In genomic region chrX:52585892-52586291, GRCh38 we compare ENCODE assay signal across 15 cellular contexts.
DNase-seq lines count a peak whose midpoint lies in the region; ATAC-seq, FAIRE-seq and TF ChIP-seq lines count a peak whose summit lies in the region.
"Had no signal": no experiment of that assay in that cellular context is flagged by ENCODE, and none has a peak within 500 bp of the region (broad histone marks: within the 10 kb centered on the region; RNA-seq: fewer than 3 reads in every experiment).

No MANE protein-coding gene starts in this region.

- H2AK5ac ChIP-seq in mesenchymal stem cell (ENCODE audit: low read length, severe bottlenecking): no peak overlapping the region

- no peak overlapping the region for H2BK12ac ChIP-seq in mesenchymal stem cell (ENCODE audit: low read length in 2 of 2)

- H3K14ac ChIP-seq in mesenchymal stem cell (ENCODE audit: low read length in 2 of 2): no peak overlapping the region

- H3K23ac ChIP-seq in mesenchymal stem cell (ENCODE audit: low read length in 2 of 2): no peak overlapping the region

- H3K9me3 ChIP-seq in HepG2 (ENCODE audit: low read length): no peaks in the 10 kb centered on the region
- H3K9me3 ChIP-seq in right lobe of liver: no peaks in the 10 kb centered on the region
- H3K9me3 ChIP-seq in K562 (replicated peaks; ENCODE audit: control insufficient read depth, insufficient read depth, low read depth, low read length): no peaks in the 10 kb centered on the region
- H3K9me3 ChIP-seq in mesenchymal stem cell (ENCODE audit: control insufficient read depth, low read length): no peaks in the 10 kb centered on the region

- POLR2A ChIA-PET in HepG2 (lab: Yijun Ruan, JAX): no interaction called here
- POLR2A ChIA-PET in K562 (lab: Yijun Ruan, JAX): no interaction called here

- H4K91ac ChIP-seq in mesenchymal stem cell (ENCODE audit: low read length): no peak overlapping the region

- H3K79me2 ChIP-seq in HepG2 (ENCODE audit: insufficient read depth, low read length) (no peaks in the 10 kb centered on the region), K562 (ENCODE audit: control insufficient read depth, insufficient read depth, low read length) (no peaks in the 10 kb centered on the region)

- ATAC-seq in HepG2: no peak
- ATAC-seq in right lobe of liver: no peak
- ATAC-seq in K562: no peak
- ATAC-seq in left colon: peak; percentile 99
- ATAC-seq: HCT116 had no signal

- H3K4me2 ChIP-seq in HepG2 (ENCODE audit: low read depth, low read length) (no peak overlapping the region), K562 (ENCODE audit: insufficient read depth, low read length) (no peak overlapping the region), mesenchymal stem cell (ENCODE audit: low read length, poor library complexity, severe bottlenecking) (no peak overlapping the region)

- TF ChIP-seq RAD21 in HepG2 (CRISPR knock-in tag; IDR thresholded peaks at IDR 0.05) (no peak), K562 (CRISPR knock-in tag; conservative IDR thresholded peaks at IDR 0.05 in 1 of 2, IDR thresholded peaks at IDR 0.05 in 1 of 2) (no peak)

- in situ Hi-C loops in HepG2 (cut with HindIII; ENCODE audit: extremely low pct_ligation_motif_present, low pct_unique_long_range_greater_than_20kb) (no loop called here), K562 (cut with MboI) (no loop called here)

- DNase-seq in HepG2 (ENCODE audit: low spot score) (no peak), right lobe of liver (no peak), K562 (ENCODE audit: extremely low read depth in 1 of 4, low spot score in 3 of 4) (no peak), left colon (no peak), mesenchymal stem cell (no peak), NCI-H2196 treated with DMSO at 0.1 percent for 48 hours (lab: John Stamatoyannopoulos, UW; ENCODE audit: unreplicated experiment) (no peak)
- DNase-seq in effector CD8-positive, alpha-beta T cell (lab: John Stamatoyannopoulos, UW): no peak
- DNase-seq: C1 segment of cervical spinal cord; Calu3; CD4-positive, alpha-beta T cell; DMS 273 treated with DMSO at 0.1 percent for 48 hours had no signal

- 37% methylated on average over 3 of the region's 3 CpGs for WGBS in HepG2 (ENCODE audit: low lambda C conversion rate)
- 43% methylated on average over 3 of the region's 3 CpGs for WGBS in right lobe of liver (ENCODE audit: insufficient coverage, low coverage, low lambda C conversion rate, missing lambda C conversion rate)
- WGBS in K562 (ENCODE audit: insufficient coverage, low coverage, missing lambda C conversion rate): 7% methylated on average over 3 of the region's 3 CpGs
- 100% methylated on average over 1 of the region's 3 CpGs for WGBS in mesenchymal stem cell

- H3K4me3 ChIP-seq in HepG2 (replicated peaks in 1 of 3; ENCODE audit: insufficient read depth in 1 of 3, low read depth in 2 of 3, low read length in 3 of 3) (no peak overlapping the region), right lobe of liver (no peak overlapping the region), K562 (no peak overlapping the region), mesenchymal stem cell (ENCODE audit: insufficient read depth in 1 of 2, low read depth in 1 of 2, low read length in 2 of 2) (no peak overlapping the region)

- TF ChIP-seq EP300 in HepG2 (IDR thresholded peaks at IDR 0.05; ENCODE audit: low read depth in 2 of 2, low read length in 2 of 2) (no peak), HepG2 (CRISPR knock-in tag; IDR thresholded peaks at IDR 0.05; ENCODE audit: borderline replicate concordance) (no peak), K562 (IDR thresholded peaks at IDR 0.05; ENCODE audit: low read length) (no peak)

- no peak overlapping the region for H4K8ac ChIP-seq in mesenchymal stem cell (ENCODE audit: low read length)

- H3K27me3 ChIP-seq in HepG2 (ENCODE audit: control insufficient read depth in 1 of 2, insufficient read depth in 2 of 2, low read length in 2 of 2) (no peaks in the 10 kb centered on the region), right lobe of liver (no peaks in the 10 kb centered on the region), K562 (ENCODE audit: control insufficient read depth in 2 of 2, insufficient read depth in 2 of 2, low read length in 2 of 2) (peaks cover 0 to 7% of the 10 kb centered on the region in 2 experiments; a peak in 2 of 5 replicates), mesenchymal stem cell (ENCODE audit: control insufficient read depth in 1 of 2, insufficient read depth in 1 of 2, low read length in 2 of 2) (peaks cover 0 to 53% of the 10 kb centered on the region in 2 experiments)

- TF ChIP-seq CTCF in HepG2 (CRISPR knock-in tag; IDR thresholded peaks at IDR 0.05) (no peak), right lobe of liver (IDR thresholded peaks at IDR 0.05) (no peak), K562 (IDR thresholded peaks at IDR 0.05 in 2 of 3, conservative IDR thresholded peaks at IDR 0.05 in 1 of 3; ENCODE audit: insufficient read depth in 2 of 3, low read depth in 1 of 3, low read length in 3 of 3) (no peak)

- BruUV-seq in HepG2 (replicated peaks; lab: Mats Ljungman, UMichigan): no TSS peak
- BruUV-seq in K562 (replicated peaks; lab: Mats Ljungman, UMichigan): no TSS peak

- H4K20me1 ChIP-seq in HepG2 (ENCODE audit: insufficient read depth, low read length) (no peaks in the 10 kb centered on the region), K562 (replicated peaks; ENCODE audit: control insufficient read depth, insufficient read depth, low read length) (no peaks in the 10 kb centered on the region)

- intact Hi-C loops in HepG2 (cut with micrococcal nuclease; ENCODE audit: unreplicated experiment) (no loop called here), right lobe of liver (cut with DNase I) (no loop called here), K562 (cut with micrococcal nuclease) (no loop called here), left colon (cut with DNase I, micrococcal nuclease) (no loop called here)

- H3K9ac ChIP-seq in HepG2 (ENCODE audit: insufficient read depth, low read depth, low read length) (no peak overlapping the region), K562 (ENCODE audit: insufficient read depth in 1 of 2, low read depth in 2 of 2, low read length in 2 of 2) (no peak overlapping the region), mesenchymal stem cell (ENCODE audit: low read length) (no peak overlapping the region)

- H3K18ac ChIP-seq in mesenchymal stem cell (ENCODE audit: low read depth in 1 of 2, low read length in 2 of 2): no peak overlapping the region

- TF ChIP-seq POLR2A in HepG2 (IDR thresholded peaks at IDR 0.05; ENCODE audit: insufficient read depth in 1 of 2, low read depth in 2 of 2, low read length in 2 of 2) (no peak), right lobe of liver (IDR thresholded peaks at IDR 0.05) (no peak), K562 (conservative IDR thresholded peaks at IDR 0.05) (no peak)

- H3K36me3 ChIP-seq in HepG2 (replicated peaks in 1 of 2; ENCODE audit: control insufficient read depth in 1 of 2, insufficient read depth in 2 of 2, low read length in 2 of 2) (no peaks in the 10 kb centered on the region), right lobe of liver (no peaks in the 10 kb centered on the region), K562 (ENCODE audit: control insufficient read depth, insufficient read depth, low read length) (no peaks in the 10 kb centered on the region), mesenchymal stem cell (ENCODE audit: control insufficient read depth in 1 of 2, insufficient read depth in 2 of 2, low read depth in 1 of 2, low read length in 2 of 2) (no peaks in the 10 kb centered on the region)

- CTCF ChIA-PET in HepG2 (lab: Yijun Ruan, JAX; ENCODE audit: low intra/inter-chr PET ratio, low total read pairs): no interaction called here
- CTCF ChIA-PET in K562 (lab: Yijun Ruan, JAX; ENCODE audit: low intra/inter-chr PET ratio): no interaction called here

- no peak overlapping the region for H2BK15ac ChIP-seq in mesenchymal stem cell (ENCODE audit: low read depth, poor library complexity, severe bottlenecking)

- no peaks in the 10 kb centered on the region for H3K79me1 ChIP-seq in mesenchymal stem cell (replicated peaks; ENCODE audit: low read length, poor library complexity, severe bottlenecking)

- H3K9me1 ChIP-seq in K562 (ENCODE audit: control insufficient read depth, insufficient read depth, low read length): no peaks in the 10 kb centered on the region

- H2BK5ac ChIP-seq in mesenchymal stem cell (ENCODE audit: low read depth, low read length, poor library complexity, severe bottlenecking): no peak overlapping the region

- no peak overlapping the region for H3K27ac ChIP-seq in HepG2 (ENCODE audit: extremely low read length, insufficient read depth, low read length)
- no peak overlapping the region for H3K27ac ChIP-seq in right lobe of liver
- no peak overlapping the region for H3K27ac ChIP-seq in K562 (ENCODE audit: extremely low read depth, low read depth, low read length)
- no peak overlapping the region for H3K27ac ChIP-seq in mesenchymal stem cell (ENCODE audit: low read length, poor library complexity, severe bottlenecking)

- H3K4ac ChIP-seq in mesenchymal stem cell (ENCODE audit: low read depth in 1 of 2, low read length in 2 of 2): no peak overlapping the region

- H3K4me1 ChIP-seq in HepG2 (ENCODE audit: insufficient read depth, low read length) (no peaks in the 10 kb centered on the region), right lobe of liver (no peaks in the 10 kb centered on the region), K562 (replicated peaks in 1 of 2; ENCODE audit: control insufficient read depth in 2 of 2, insufficient read depth in 2 of 2, low read length in 2 of 2) (no peaks in the 10 kb centered on the region), mesenchymal stem cell (ENCODE audit: control insufficient read depth, insufficient read depth, low read depth, low read length) (no peaks in the 10 kb centered on the region)

- no peak overlapping the region for H2BK120ac ChIP-seq in mesenchymal stem cell (ENCODE audit: low read depth, low read length)

- H2AFZ ChIP-seq in HepG2 (ENCODE audit: low read length): no peak overlapping the region
- H2AFZ ChIP-seq in K562 (ENCODE audit: low read depth, low read length): no peak overlapping the region
- no peak overlapping the region for H2AFZ ChIP-seq in mesenchymal stem cell (ENCODE audit: low read depth, low read length)

- no peak for FAIRE-seq in HepG2 (lab: Jason Lieb, UNC)
- FAIRE-seq in K562 (lab: Jason Lieb, UNC): no peak
- FAIRE-seq: GM18507, H54, HTR-8/SVneo had no signal

TF ChIP-seq in HepG2, 621 proteins besides CTCF, POLR2A, EP300 and RAD21 (continues in another document):
- no peak for TF ChIP-seq RBM22 (optimal IDR thresholded peaks at IDR 0.05; ENCODE audit: low read length)
- peak; percentile 33; the same call in 1 of the 2 replicates for TF ChIP-seq CEBPB (IDR thresholded peaks at IDR 0.05; ENCODE audit: borderline replicate concordance, low read depth, low read length)
- no peak for TF ChIP-seq ZFP36L1 (CRISPR knock-in tag; IDR thresholded peaks at IDR 0.05)

TF ChIP-seq in K562, 482 proteins besides CTCF, POLR2A, EP300 and RAD21 (continues in another document):
- peak; percentile 58 for TF ChIP-seq CEBPB (tag; IDR thresholded peaks at IDR 0.05)

Comparison
In these comparisons a context has a peak if more than half of its experiments do, and no peak if none do; other contexts are left out.
1. Of the 241 proteins assayed by ChIP-seq in both HepG2 and K562: peak only in HepG2: none; only in K562: none; in both: CEBPB; in neither: 239; mixed calls (peak in some experiments, not most) for 1.